Comparison of ENCODE assay signal across 29 cellular contexts in the genomic region with DNA sequence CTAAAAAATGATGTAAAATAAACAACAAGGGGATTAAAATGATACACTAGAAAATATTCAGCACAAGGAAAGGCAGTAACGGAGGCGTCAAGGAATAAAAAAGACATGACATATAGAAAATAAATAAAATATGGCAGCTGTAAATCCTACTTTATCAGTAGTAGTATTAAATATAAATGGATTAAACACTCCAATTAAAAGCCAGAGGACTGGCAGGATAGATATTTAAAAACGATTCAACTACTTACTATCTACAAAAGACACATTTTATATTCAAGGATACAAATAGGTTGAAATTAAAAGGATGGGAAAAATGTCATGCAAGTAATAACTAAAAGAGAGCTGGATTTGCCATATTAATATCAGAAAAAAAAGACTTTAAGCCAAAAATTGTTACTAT.
"Had no signal": no experiment of that assay in that cellular context is flagged by ENCODE, and none has a peak within 500 bp of the region (broad histone marks: within the 10 kb centered on the region; RNA-seq: fewer than 3 reads in every experiment).

No MANE protein-coding gene starts in this region.

- H3K27me3 Mint-ChIP-seq: stimulated activated memory B cell treated with anti-CD40 and anti-IgM and Interleukin-4, amounts not matched to agents 10 μg/mL and 1 μg/mL and 100 μg/mL, for 72 hours; stimulated activated naive CD8-positive, alpha-beta T cell treated with anti-CD3 and anti-CD28 coated beads, Interleukin-15, amount 100 ng/mL, for 72 hours; type B pancreatic cell had no signal

- H3K36me3 Mint-ChIP-seq: stimulated activated effector memory CD8-positive, alpha-beta T cell treated with anti-CD3 and anti-CD28 coated beads, Interleukin-12 subunit alpha, Interleukin-12 subunit beta, amount 100 ng/mL, for 72 hours; stimulated activated memory B cell treated with anti-CD40 and anti-IgM and Interleukin-4, amounts not matched to agents 10 μg/mL and 1 μg/mL and 100 μg/mL, for 72 hours; stimulated activated naive B cell treated with anti-CD40 and anti-IgM and Interleukin-4, amounts not matched to agents 10 μg/mL and 1 μg/mL and 100 μg/mL, for 72 hours; type B pancreatic cell had no signal

- H3K9me3 Mint-ChIP-seq: stimulated activated memory B cell treated with anti-CD40 and anti-IgM and Interleukin-4, amounts not matched to agents 10 μg/mL and 1 μg/mL and 100 μg/mL, for 72 hours; stimulated activated naive B cell treated with anti-CD40 and anti-IgM and Interleukin-4, amounts not matched to agents 10 μg/mL and 1 μg/mL and 100 μg/mL, for 72 hours; stimulated activated naive CD8-positive, alpha-beta T cell treated with anti-CD3 and anti-CD28 coated beads, Interleukin-15, amount 100 ng/mL, for 72 hours; stimulated activated naive CD8-positive, alpha-beta T cell treated with anti-CD3 and anti-CD28 coated beads, Interleukin-15, Interleukin-2, amounts not matched to agents 100 ng/mL and 50 ng/mL, for 24 hours; type B pancreatic cell had no signal

- H3K4me3 Mint-ChIP-seq: stimulated activated effector memory CD8-positive, alpha-beta T cell treated with anti-CD3 and anti-CD28 coated beads, Interleukin-12 subunit alpha, Interleukin-12 subunit beta, amount 100 ng/mL, for 72 hours; stimulated activated memory B cell treated with anti-CD40 and anti-IgM and Interleukin-4, amounts not matched to agents 10 μg/mL and 1 μg/mL and 100 μg/mL, for 72 hours; stimulated activated naive B cell treated with anti-CD40 and anti-IgM and Interleukin-4, amounts not matched to agents 10 μg/mL and 1 μg/mL and 100 μg/mL, for 72 hours; stimulated activated naive CD8-positive, alpha-beta T cell treated with anti-CD3 and anti-CD28 coated beads, Interleukin-15, amount 100 ng/mL, for 72 hours; stimulated activated naive CD8-positive, alpha-beta T cell treated with anti-CD3 and anti-CD28 coated beads, Interleukin-15, Interleukin-2, amounts not matched to agents 100 ng/mL and 50 ng/mL, for 24 hours; type B pancreatic cell had no signal

- H3K4me1 ChIP-seq: suprapubic skin, testis, transverse colon, upper lobe of right lung, uterus had no signal

- H3K27me3 ChIP-seq: stomach, suprapubic skin, testis, thyroid gland, tibial artery, tibial nerve, transverse colon, upper lobe of left lung, upper lobe of right lung, uterus, vagina had no signal

- H3K9me3 ChIP-seq: stomach, suprapubic skin, testis, thoracic aorta, thyroid gland, tibial artery, transverse colon, upper lobe of left lung, upper lobe of right lung, uterus, vagina had no signal

- FAIRE-seq: urothelium cell line had no signal

- ATAC-seq: stimulated activated effector memory CD8-positive, alpha-beta T cell treated with anti-CD3 and anti-CD28 coated beads, Interleukin-12 subunit alpha, Interleukin-12 subunit beta, amount 100 ng/mL, for 72 hours; stimulated activated memory B cell treated with anti-CD40 and anti-IgM and Interleukin-4, amounts not matched to agents 10 μg/mL and 1 μg/mL and 100 μg/mL, for 72 hours; stimulated activated naive B cell treated with anti-CD40 and anti-IgM and Interleukin-4, amounts not matched to agents 10 μg/mL and 1 μg/mL and 100 μg/mL, for 72 hours; stimulated activated naive CD8-positive, alpha-beta T cell treated with anti-CD3 and anti-CD28 coated beads, Interleukin-15, amount 100 ng/mL, for 72 hours; stimulated activated naive CD8-positive, alpha-beta T cell treated with anti-CD3 and anti-CD28 coated beads, Interleukin-15, Interleukin-2, amounts not matched to agents 100 U/mL and 50 U/mL, for 24 hours; upper lobe of right lung had no signal

- H3K4me3 ChIP-seq: stomach, suprapubic skin, testis, thoracic aorta, thyroid gland, tibial artery, tibial nerve, transverse colon, upper lobe of left lung, upper lobe of right lung, uterus, vagina had no signal

- H3K27ac ChIP-seq: stomach, suprapubic skin, testis, thoracic aorta, thyroid gland, tibial artery, tibial nerve, transverse colon, upper lobe of left lung, upper lobe of right lung, uterus, vagina had no signal

- H3K27ac Mint-ChIP-seq: stimulated activated effector memory CD8-positive, alpha-beta T cell treated with anti-CD3 and anti-CD28 coated beads, Interleukin-12 subunit alpha, Interleukin-12 subunit beta, amount 100 ng/mL, for 72 hours; stimulated activated memory B cell treated with anti-CD40 and anti-IgM and Interleukin-4, amounts not matched to agents 10 μg/mL and 1 μg/mL and 100 μg/mL, for 72 hours; stimulated activated naive B cell treated with anti-CD40 and anti-IgM and Interleukin-4, amounts not matched to agents 10 μg/mL and 1 μg/mL and 100 μg/mL, for 72 hours; stimulated activated naive CD8-positive, alpha-beta T cell treated with anti-CD3 and anti-CD28 coated beads, Interleukin-15, amount 100 ng/mL, for 72 hours; stimulated activated naive CD8-positive, alpha-beta T cell treated with anti-CD3 and anti-CD28 coated beads, Interleukin-15, Interleukin-2, amounts not matched to agents 100 ng/mL and 50 ng/mL, for 24 hours; type B pancreatic cell had no signal

- H3K36me3 ChIP-seq: stomach, suprapubic skin, thoracic aorta, thyroid gland, tibial artery, tibial nerve, transverse colon, upper lobe of left lung, upper lobe of right lung, uterus, vagina had no signal

- H3K4me1 Mint-ChIP-seq: stimulated activated effector memory CD8-positive, alpha-beta T cell treated with anti-CD3 and anti-CD28 coated beads, Interleukin-12 subunit alpha, Interleukin-12 subunit beta, amount 100 ng/mL, for 72 hours; stimulated activated naive B cell treated with anti-CD40 and anti-IgM and Interleukin-4, amounts not matched to agents 10 μg/mL and 1 μg/mL and 100 μg/mL, for 72 hours; stimulated activated naive CD8-positive, alpha-beta T cell treated with anti-CD3 and anti-CD28 coated beads, Interleukin-15, amount 100 ng/mL, for 72 hours had no signal

- DNase-seq: stimulated activated CD4-positive, alpha-beta T cell treated with anti-CD3 and anti-CD28 coated beads, Interleukin-2, amount 100 ng/mL, for 48 hours; stimulated activated CD4-positive, alpha-beta T cell treated with anti-CD3 and anti-CD28 coated beads, Interleukin-4, amount 100 ng/mL, for 1 hour; stimulated activated CD4-positive, alpha-beta T cell treated with anti-CD3 and anti-CD28 coated beads, Interleukin-4, amount 100 ng/mL, for 24 hours; stimulated activated CD4-positive, alpha-beta T cell treated with anti-CD3 and anti-CD28 coated beads, Interleukin-4, amount 100 ng/mL, for 4 hours; stimulated activated CD8-positive, alpha-beta memory T cell treated with anti-CD3 and anti-CD28 coated beads, Interleukin-4, amount 100 ng/mL, for 48 hours; stimulated activated naive B cell treated with anti-CD40 and anti-IgM and Interleukin-4, amounts not matched to agents 10 μg/mL and 1 μg/mL and 100 μg/mL, for 72 hours; stimulated activated naive CD4-positive, alpha-beta T cell; stimulated activated naive CD4-positive, alpha-beta T cell treated with Interleukin-2 at 50 U/mL for 16 hours; stimulated activated naive CD8-positive, alpha-beta T cell treated with anti-CD3 and anti-CD28 coated beads, Interleukin-15, amount 100 ng/mL, for 72 hours; stimulated activated naive CD8-positive, alpha-beta T cell treated with anti-CD3 and anti-CD28 coated beads, Interleukin-15, Interleukin-2, amounts not matched to agents 100 U/mL and 50 U/mL, for 24 hours; stomach; substantia nigra; testis; thyroid gland; tibial artery; transverse colon; trophoblast cell; upper lobe of left lung; upper lobe of right lung; uterus had no signal
